In genomic region chr18:7617738-7618422, GRCh38 we compare ENCODE assay signal across 11 cellular contexts. TPM values are rescaled to one million over a fixed set of nuclear protein-coding genes. Genes with fewer than 3 reads are reported as not detected.
A peak's percentile ranks its signal among the peaks of the same experiment; 100 is the strongest.
DNase-seq lines count a peak whose midpoint lies in the region; ATAC-seq and TF ChIP-seq lines count a peak whose summit lies in the region.
"Had no signal": no experiment of that assay in that cellular context is flagged by ENCODE, and none has a peak within 500 bp of the region (broad histone marks: within the 10 kb centered on the region; RNA-seq: fewer than 3 reads in every experiment).

No MANE protein-coding gene starts in this region.

- TF ChIP-seq POLR2A in esophagus muscularis mucosa (IDR thresholded peaks at IDR 0.05; ENCODE audit: low read depth), result no peak

- H3K9me3 ChIP-seq in esophagus muscularis mucosa, result no peaks in the 10 kb centered on the region
- H3K9me3 ChIP-seq in upper lobe of right lung, result no peaks in the 10 kb centered on the region

- H3K27ac ChIP-seq in esophagus muscularis mucosa (replicated peaks in 1 of 4) (peak overlapping the region; percentile 21 to 59 (median 36)), upper lobe of right lung (peak overlapping the region; percentile 27)
- H3K27ac ChIP-seq: KMS-11 had no signal

- H3K4me3 ChIP-seq in esophagus muscularis mucosa (peak overlapping the region; percentile 12 to 30 (median 16)), upper lobe of right lung (peak overlapping the region; percentile 28)

- no peaks in the 10 kb centered on the region for H3K36me3 ChIP-seq in esophagus muscularis mucosa
- H3K36me3 ChIP-seq in upper lobe of right lung, result no peaks in the 10 kb centered on the region

- no peak for TF ChIP-seq EP300 in esophagus muscularis mucosa (IDR thresholded peaks at IDR 0.05)

- H3K27me3 ChIP-seq in esophagus muscularis mucosa (no peaks in the 10 kb centered on the region), upper lobe of right lung (no peaks in the 10 kb centered on the region)

- intact Hi-C loops in esophagus muscularis mucosa (cut with DNase I) (no loop called here), upper lobe of right lung (cut with DNase I) (no loop called here)

- ATAC-seq in upper lobe of right lung, result peak; percentile 84

- H3K4me1 ChIP-seq in esophagus muscularis mucosa (peaks cover 53 to 68% (median 58%) of the 10 kb centered on the region in 4 donors), upper lobe of right lung (peaks cover 29% of the 10 kb centered on the region)

- no peaks in the 10 kb centered on the region for H3K9me3 Mint-ChIP-seq in mesothelial cell of epicardium

- peaks cover 25% of the 10 kb centered on the region for H3K4me1 Mint-ChIP-seq in mesothelial cell of epicardium
- H3K4me1 Mint-ChIP-seq: memory B cell had no signal

- 47% methylated on average over 7 of the region's 7 CpGs for WGBS in esophagus muscularis mucosa

- DNase-seq in M059J (ENCODE audit: low read depth), result peak; percentile 81
- peak; percentile 92 for DNase-seq in esophagus muscularis mucosa (ENCODE audit: extremely low spot score)
- DNase-seq in mesothelial cell of epicardium (ENCODE audit: low spot score in 2 of 2, unreplicated experiment in 2 of 2), result no peak
- DNase-seq in upper lobe of right lung, result no peak
- DNase-seq in KBM-7, result no peak
- DNase-seq in NCI-H187 treated with DMSO at 0.1 percent for 48 hours (lab: John Stamatoyannopoulos, UW), result no peak
- no peak for DNase-seq in NCI-H526 (lab: John Stamatoyannopoulos, UW)
- DNase-seq: activated CD4-positive, alpha-beta T cell treated with anti-CD3 and anti-CD28 coated beads for 1 hour; H9 had no signal

- peak overlapping the region; percentile 39 for H3K27ac Mint-ChIP-seq in mesothelial cell of epicardium
- H3K27ac Mint-ChIP-seq: memory B cell had no signal

- H3K4me3 Mint-ChIP-seq in mesothelial cell of epicardium, result peak overlapping the region; percentile 24
- H3K4me3 Mint-ChIP-seq: H9, memory B cell had no signal

- in situ Hi-C loops in KBM-7 (cut with MboI; ENCODE audit: low pct_unique_long_range_greater_than_20kb, low sequenced_read_pairs), result no loop called here

- no peaks in the 10 kb centered on the region for H3K27me3 Mint-ChIP-seq in mesothelial cell of epicardium (ENCODE audit: low read depth)
- H3K27me3 Mint-ChIP-seq: memory B cell had no signal

- TF ChIP-seq CTCF in esophagus muscularis mucosa (IDR thresholded peaks at IDR 0.05) (no peak), mesothelial cell of epicardium (IDR thresholded peaks at IDR 0.05; ENCODE audit: unreplicated experiment) (no peak), upper lobe of right lung (IDR thresholded peaks at IDR 0.05) (no peak)

- no peaks in the 10 kb centered on the region for H3K36me3 Mint-ChIP-seq in mesothelial cell of epicardium
- H3K36me3 Mint-ChIP-seq: memory B cell had no signal

RNA-seq across cellular contexts. Expression of gene PTPRM, which starts 50.8 kb away (rescaled TPM):
- 14.0 and 32.0 TPM in 2 replicates for total RNA-seq in M059J (2014; rRNA removed; shearing (Covaris generic))
- total RNA-seq in esophagus muscularis mucosa, result 10 to 100 TPM; 62.7 to 94.0 (median 76.0) TPM
- 71.3 to 82.1 TPM (median 72.7 TPM) in 3 replicates for total RNA-seq in mesothelial cell of epicardium
- 99.3 TPM for total RNA-seq in upper lobe of right lung

Comparison
In these comparisons a context has a peak if more than half of its experiments do, and no peak if none do; other contexts are left out.
1. DNase-seq: peak in M059J (single experiment) and esophagus muscularis mucosa (single experiment); none in mesothelial cell of epicardium (0 of 2), upper lobe of right lung (single experiment), KBM-7 (single experiment), NCI-H187 treated with DMSO at 0.1 percent for 48 hours (single experiment) and NCI-H526 (0 of 2).